Comparison of ENCODE assay signal across 10 cellular contexts in the genomic region with DNA sequence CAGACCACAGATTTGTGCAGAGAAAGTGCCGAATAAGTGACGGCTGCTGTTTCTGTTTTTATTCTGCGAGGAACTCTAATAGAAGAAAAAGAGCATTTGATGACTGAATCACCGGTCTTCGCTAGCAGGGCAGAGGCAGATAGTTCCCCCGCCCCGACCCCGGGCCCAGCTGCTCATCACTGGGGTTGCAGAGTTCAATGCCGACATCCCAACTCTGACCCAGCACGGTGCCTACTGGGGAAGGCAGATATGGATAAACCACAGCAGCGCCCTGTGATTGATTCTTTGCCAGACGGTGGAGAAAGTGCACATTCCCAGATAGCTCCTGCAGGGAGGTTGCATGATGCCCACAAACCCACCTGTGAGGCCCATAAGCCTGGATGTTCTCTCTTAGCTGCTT.
"Had no signal": no experiment of that assay in that cellular context is flagged by ENCODE, and none has a peak within 500 bp of the region (broad histone marks: within the 10 kb centered on the region; RNA-seq: fewer than 3 reads in every experiment).

No MANE protein-coding gene starts in this region.

- H3K36me3 ChIP-seq: HAP-1 had no signal

- ATAC-seq: GM23338, HCT116 had no signal

- H2AFZ ChIP-seq: GM23248, GM23338 had no signal

- H3K4me1 ChIP-seq: HAP-1 had no signal

- FAIRE-seq: H54 had no signal

- DNase-seq: GM23248, GOT3, H7, H9, HCEC 1CT, HFFc6 had no signal

- H3K9ac ChIP-seq: GM23248 had no signal

- H3K27ac ChIP-seq: GM23248 had no signal

- H3K4me3 ChIP-seq: GM23248, GM23338, HAP-1 had no signal

- H3K4me2 ChIP-seq: GM23338 had no signal

- H3K9me3 ChIP-seq: HAP-1 had no signal
